1 cellular context compared by ENCODE assay signal in the genomic region with DNA sequence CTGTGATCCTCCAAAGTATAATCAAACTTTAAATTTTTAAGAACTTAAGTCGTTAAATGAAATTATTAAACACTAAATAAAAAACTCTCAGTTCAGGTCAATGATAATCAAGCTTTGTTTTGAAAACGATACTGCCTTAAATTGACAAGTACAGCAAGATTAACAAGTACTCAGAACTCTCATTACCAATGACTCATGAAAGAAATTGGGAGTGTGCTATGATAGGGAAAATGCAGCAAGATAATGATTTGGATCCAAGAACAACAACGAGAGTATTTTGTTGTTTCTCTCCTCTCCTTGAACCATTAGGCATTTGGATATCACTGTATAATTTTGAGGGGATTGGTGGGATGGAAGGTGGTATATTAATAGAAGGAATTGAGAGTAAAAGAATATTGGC.
TF ChIP-seq lines count a peak whose summit lies in the region.

No MANE protein-coding gene starts in this region.

TF ChIP-seq in HEK293, 187 proteins besides CTCF, POLR2A, EP300 and RAD21 (continued from another document):
- TF ChIP-seq, protein P1, sequence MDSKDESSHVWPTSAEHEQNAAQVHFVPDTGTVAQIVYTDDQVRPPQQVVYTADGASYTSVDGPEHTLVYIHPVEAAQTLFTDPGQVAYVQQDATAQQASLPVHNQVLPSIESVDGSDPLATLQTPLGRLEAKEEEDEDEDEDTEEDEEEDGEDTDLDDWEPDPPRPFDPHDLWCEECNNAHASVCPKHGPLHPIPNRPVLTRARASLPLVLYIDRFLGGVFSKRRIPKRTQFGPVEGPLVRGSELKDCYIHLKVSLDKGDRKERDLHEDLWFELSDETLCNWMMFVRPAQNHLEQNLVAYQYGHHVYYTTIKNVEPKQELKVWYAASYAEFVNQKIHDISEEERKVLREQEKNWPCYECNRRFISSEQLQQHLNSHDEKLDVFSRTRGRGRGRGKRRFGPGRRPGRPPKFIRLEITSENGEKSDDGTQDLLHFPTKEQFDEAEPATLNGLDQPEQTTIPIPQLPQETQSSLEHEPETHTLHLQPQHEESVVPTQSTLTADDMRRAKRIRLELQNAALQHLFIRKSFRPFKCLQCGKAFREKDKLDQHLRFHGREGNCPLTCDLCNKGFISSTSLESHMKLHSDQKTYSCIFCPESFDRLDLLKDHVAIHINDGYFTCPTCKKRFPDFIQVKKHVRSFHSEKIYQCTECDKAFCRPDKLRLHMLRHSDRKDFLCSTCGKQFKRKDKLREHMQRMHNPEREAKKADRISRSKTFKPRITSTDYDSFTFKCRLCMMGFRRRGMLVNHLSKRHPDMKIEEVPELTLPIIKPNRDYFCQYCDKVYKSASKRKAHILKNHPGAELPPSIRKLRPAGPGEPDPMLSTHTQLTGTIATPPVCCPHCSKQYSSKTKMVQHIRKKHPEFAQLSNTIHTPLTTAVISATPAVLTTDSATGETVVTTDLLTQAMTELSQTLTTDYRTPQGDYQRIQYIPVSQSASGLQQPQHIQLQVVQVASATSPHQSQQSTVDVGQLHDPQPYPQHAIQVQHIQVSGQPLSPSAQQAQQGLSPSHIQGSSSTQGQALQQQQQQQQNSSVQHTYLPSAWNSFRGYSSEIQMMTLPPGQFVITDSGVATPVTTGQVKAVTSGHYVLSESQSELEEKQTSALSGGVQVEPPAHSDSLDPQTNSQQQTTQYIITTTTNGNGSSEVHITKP (tag by site-specific recombination; IDR thresholded peaks at IDR 0.05), result no peak
- TF ChIP-seq ZNF132 (tag by site-specific recombination; IDR thresholded peaks at IDR 0.05; ENCODE audit: borderline replicate concordance) (no peak), WT1 (tag by site-specific recombination; IDR thresholded peaks at IDR 0.05) (peak; percentile 50), ZNF146 (tag by site-specific recombination; IDR thresholded peaks at IDR 0.05) (no peak), SP3 (tag by site-specific recombination; IDR thresholded peaks at IDR 0.05) (no peak), ZNF837 (tag by site-specific recombination; IDR thresholded peaks at IDR 0.05) (no peak), ZNF341 (tag by site-specific recombination; IDR thresholded peaks at IDR 0.05; ENCODE audit: low read depth) (no peak), ZNF169 (tag by site-specific recombination; IDR thresholded peaks at IDR 0.05) (no peak)
- TF ChIP-seq, protein P2, sequence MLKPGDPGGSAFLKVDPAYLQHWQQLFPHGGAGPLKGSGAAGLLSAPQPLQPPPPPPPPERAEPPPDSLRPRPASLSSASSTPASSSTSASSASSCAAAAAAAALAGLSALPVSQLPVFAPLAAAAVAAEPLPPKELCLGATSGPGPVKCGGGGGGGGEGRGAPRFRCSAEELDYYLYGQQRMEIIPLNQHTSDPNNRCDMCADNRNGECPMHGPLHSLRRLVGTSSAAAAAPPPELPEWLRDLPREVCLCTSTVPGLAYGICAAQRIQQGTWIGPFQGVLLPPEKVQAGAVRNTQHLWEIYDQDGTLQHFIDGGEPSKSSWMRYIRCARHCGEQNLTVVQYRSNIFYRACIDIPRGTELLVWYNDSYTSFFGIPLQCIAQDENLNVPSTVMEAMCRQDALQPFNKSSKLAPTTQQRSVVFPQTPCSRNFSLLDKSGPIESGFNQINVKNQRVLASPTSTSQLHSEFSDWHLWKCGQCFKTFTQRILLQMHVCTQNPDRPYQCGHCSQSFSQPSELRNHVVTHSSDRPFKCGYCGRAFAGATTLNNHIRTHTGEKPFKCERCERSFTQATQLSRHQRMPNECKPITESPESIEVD (tag by site-specific recombination; IDR thresholded peaks at IDR 0.05), result peak; percentile 67
